Comparison of ENCODE assay signal across 20 cellular contexts in the genomic region with DNA sequence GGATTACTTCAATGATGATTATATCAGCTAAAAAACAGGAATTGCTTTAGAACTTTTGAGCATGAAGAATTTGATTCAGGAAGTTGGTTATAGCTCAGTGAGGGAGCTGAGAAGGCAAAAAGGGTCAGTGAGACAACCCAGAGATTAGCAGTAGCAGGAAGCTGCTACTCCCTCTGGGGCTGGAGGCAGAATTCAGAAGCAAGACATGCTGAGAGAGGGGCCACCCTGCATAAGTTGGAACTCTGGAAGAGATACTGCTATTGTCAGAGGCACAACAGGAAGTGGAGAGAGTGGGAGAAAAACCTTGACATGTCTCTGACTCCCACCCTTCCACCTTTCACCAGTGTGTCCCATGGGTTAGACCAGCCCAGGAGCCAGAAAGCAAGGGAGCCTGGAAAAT.
DNase-seq lines count a peak whose midpoint lies in the region; ATAC-seq and TF ChIP-seq lines count a peak whose summit lies in the region.
"Had no signal": no experiment of that assay in that cellular context is flagged by ENCODE, and none has a peak within 500 bp of the region (broad histone marks: within the 10 kb centered on the region; RNA-seq: fewer than 3 reads in every experiment).

No MANE protein-coding gene starts in this region.

- peak overlapping the region; percentile 4 for H3K27ac ChIP-seq in A673 (ENCODE audit: low read depth, low read length, poor library complexity, severe bottlenecking)
- peak overlapping the region; percentile 46; the same call in 1 of the 2 replicates for H3K27ac ChIP-seq in SK-N-MC
- H3K27ac ChIP-seq: 22Rv1, A549, BLaER1, HL-60 had no signal

- peaks cover 20% of the 10 kb centered on the region for H3K4me1 Mint-ChIP-seq in nephron

- POLR2A ChIA-PET in A673 (lab: Charles Lee; ENCODE audit: low non-redundant PET): no interaction called here

- H3K9me3 ChIP-seq in A673 (ENCODE audit: low read depth, low read length, poor library complexity, severe bottlenecking): no peaks in the 10 kb centered on the region
- no peaks in the 10 kb centered on the region for H3K9me3 ChIP-seq in SK-N-MC (ENCODE audit: low read depth, low read length)
- H3K9me3 ChIP-seq: A549, BLaER1, HAP-1 had no signal

- no peak overlapping the region for H3K4me3 Mint-ChIP-seq in nephron
- H3K4me3 Mint-ChIP-seq: CD8-positive, alpha-beta T cell had no signal

- TF ChIP-seq CTCF in A673 (conservative IDR thresholded peaks at IDR 0.05; ENCODE audit: low read depth, low read length): no peak
- TF ChIP-seq CTCF in nephron (IDR thresholded peaks at IDR 0.05; ENCODE audit: unreplicated experiment in 3 of 3): no peak

- CTCF ChIA-PET in A673 (lab: Charles Lee): interaction anchor here (0.5 kb wide), 1 partner anchor 489 kb away, joined by 4 read pairs; a partner anchor contains a TSS

- H3K27ac Mint-ChIP-seq in nephron: peak overlapping the region; percentile 14 to 72 (median 56)
- H3K27ac Mint-ChIP-seq: CD8-positive, alpha-beta T cell had no signal

- H3K9ac ChIP-seq in SK-N-MC (ENCODE audit: insufficient read length): no peak overlapping the region
- H3K9ac ChIP-seq: BLaER1 had no signal

- no TSS peak for BruUV-seq in A673 (replicated peaks; lab: Mats Ljungman, UMichigan)

- ATAC-seq in GM18498 (IDR thresholded peaks at IDR 0.05; ENCODE audit: unreplicated experiment) (no peak), GM21447 (IDR thresholded peaks at IDR 0.05; ENCODE audit: unreplicated experiment) (no peak), GM21717 (IDR thresholded peaks at IDR 0.05; ENCODE audit: unreplicated experiment) (no peak)
- ATAC-seq: A549; CD8-positive, alpha-beta T cell; GM12878 had no signal

- peaks cover 3% of the 10 kb centered on the region for H3K9me3 Mint-ChIP-seq in nephron
- H3K9me3 Mint-ChIP-seq: CD8-positive, alpha-beta T cell had no signal

- peaks cover 6% of the 10 kb centered on the region for H3K4me1 ChIP-seq in A673 (ENCODE audit: insufficient read depth, low read length, poor library complexity, severe bottlenecking)
- H3K4me1 ChIP-seq: A549, HAP-1 had no signal

- H3K4me3 ChIP-seq in A673 (ENCODE audit: low read depth, low read length, poor library complexity, severe bottlenecking) (no peak overlapping the region), SK-N-MC (no peak overlapping the region)
- H3K4me3 ChIP-seq: A549, BLaER1, GM12878, HAP-1 had no signal

- DNase-seq in A673 (ENCODE audit: low spot score) (peak; percentile 55), SK-N-MC (ENCODE audit: low read depth, low spot score) (no peak), foreskin melanocyte (peak; percentile 12)
- DNase-seq: CD8-positive, alpha-beta T cell; COR-L47; DMS 273 treated with DMSO at 0.1 percent for 48 hours; DMS53; DND-41; EL; GOT3 had no signal

- no peaks in the 10 kb centered on the region for H3K36me3 ChIP-seq in A673 (ENCODE audit: insufficient read depth, low read length, poor library complexity, severe bottlenecking)
- H3K36me3 ChIP-seq in SK-N-MC (ENCODE audit: insufficient read depth, low read length): no peaks in the 10 kb centered on the region
- H3K36me3 ChIP-seq: BLaER1, HAP-1 had no signal

- no peaks in the 10 kb centered on the region for H3K27me3 Mint-ChIP-seq in nephron (ENCODE audit: low read depth)

- no peaks in the 10 kb centered on the region for H3K27me3 ChIP-seq in A673 (replicated peaks; ENCODE audit: insufficient read depth, low read depth, low read length, poor library complexity)
- H3K27me3 ChIP-seq: BLaER1 had no signal

- no peaks in the 10 kb centered on the region for H3K36me3 Mint-ChIP-seq in nephron (ENCODE audit: low read depth)
- H3K36me3 Mint-ChIP-seq: CD8-positive, alpha-beta T cell had no signal

- intact Hi-C loops in A673 (cut with micrococcal nuclease; ENCODE audit: unreplicated experiment): no loop called here
